In genomic region chr6:116570856-116571682, GRCh38 we compare ENCODE assay signal across 8 cellular contexts. TPM values are rescaled to one million over a fixed set of nuclear protein-coding genes. Genes with fewer than 3 reads are reported as not detected.
DNase-seq lines count a peak whose midpoint lies in the region; ATAC-seq, FAIRE-seq and TF ChIP-seq lines count a peak whose summit lies in the region.

Gene RWDD1 (plus strand): TSS chr6:116571504. CDS start chr6:116571583, 79 bp downstream.

- no peaks in the 10 kb centered on the region; the same call in 1 of the 2 replicates for H3K36me3 ChIP-seq in BJ (ENCODE audit: control insufficient read depth, insufficient read depth, low read length)

- 0 out of 2 replicates have a peak, but pooled peaks have one; percentile 4 for TF ChIP-seq CTCF in BJ (IDR thresholded peaks at IDR 0.05; ENCODE audit: insufficient read depth, low read depth, low read length)

- POLR2A ChIA-PET in BJ (lab: Charles Lee): no interaction called here

- no peaks in the 10 kb centered on the region for H3K27me3 ChIP-seq in BJ (ENCODE audit: control insufficient read depth, insufficient read depth, low read length)

- peak; percentile 94 for FAIRE-seq in GM19239 (lab: Jason Lieb, UNC)

- peak; percentile 97 for ATAC-seq in HG03457 (IDR thresholded peaks at IDR 0.05; ENCODE audit: unreplicated experiment)

- DNase-seq in BJ (ENCODE audit: low read depth) (peak; percentile 96), GM19239 (ENCODE audit: insufficient read length, low spot score) (peak; percentile 79), NCI-H524 treated with DMSO at 0.1 percent for 48 hours (lab: John Stamatoyannopoulos, UW) (peak; percentile 86), kidney tubule cell (ENCODE audit: low spot score) (peak; percentile 100)
- DNase-seq in activated CD4-positive, alpha-beta T cell treated with anti-CD3 and anti-CD28 coated beads for 4 hours: peak; percentile 97
- DNase-seq in stimulated activated CD4-positive, alpha-beta T cell treated with anti-CD3 and anti-CD28 coated beads, Interleukin-1b, Interleukin-23, amount 100 ng/mL, for 24 hours (ENCODE audit: low read depth in 4 of 4, low spot score in 1 of 4): peak; percentile 89 to 97 (median 92)

- H3K27ac ChIP-seq in cingulate gyrus (ENCODE audit: low read depth, low read length): peak within 1 kb of the TSS; percentile 83

- CTCF ChIA-PET in BJ (lab: Yijun Ruan, JAX): interaction anchor here (0.6 to 3.8 kb wide), 11 partner anchors 9 to 302 kb away, joined by 3 to 23 read pairs (median 4); partner anchors contain the start of gene TSPYL1

- peak within 1 kb of the TSS; percentile 71 for H3K4me3 ChIP-seq in BJ (ENCODE audit: low read depth, low read length)

RNA-seq across cellular contexts. Expression of gene RWDD1, which starts in this region (rescaled TPM):
- polyA plus RNA-seq in BJ (2011; rRNA removed): 22.5 and 44.3 TPM in 2 replicates
- 6.1 and 9.6 TPM in 2 replicates for polyA minus RNA-seq in BJ (2011; rRNA and poly(A)+ RNA removed)

Comparison
In these comparisons a context has a peak if more than half of its experiments do, and no peak if none do; other contexts are left out.
1. Peak in every context shown above with its lines: DNase-seq, ATAC-seq, H3K4me3 ChIP-seq and H3K27ac ChIP-seq.